In genomic region chr1:10186453-10187319, GRCh38 we compare ENCODE assay signal across 25 cellular contexts. TPM values are rescaled to one million over a fixed set of nuclear protein-coding genes. Genes with fewer than 3 reads are reported as not detected.
DNase-seq lines count a peak whose midpoint lies in the region; ATAC-seq and TF ChIP-seq lines count a peak whose summit lies in the region.
"Had no signal": no experiment of that assay in that cellular context is flagged by ENCODE, and none has a peak within 500 bp of the region (broad histone marks: within the 10 kb centered on the region; RNA-seq: fewer than 3 reads in every experiment).

No MANE protein-coding gene starts in this region.

- H3K27ac Mint-ChIP-seq in CD4-positive, alpha-beta memory T cell: peak overlapping the region in 4 of 7 donors; percentile 16 to 67 (median 34)
- no peak overlapping the region for H3K27ac Mint-ChIP-seq in T-helper 17 cell
- H3K27ac Mint-ChIP-seq: memory B cell had no signal

- no peak for ATAC-seq in T-helper 17 cell
- ATAC-seq: activated CD4-positive, CD25-positive, alpha-beta regulatory T cell treated with anti-CD3 and anti-CD28 coated beads, Interleukin-2, amount 50 U/mL, for 24 hours; naive thymus-derived CD4-positive, alpha-beta T cell had no signal

- intact Hi-C loops in CD4-positive, alpha-beta memory T cell (cut with micrococcal nuclease): no loop called here
- intact Hi-C loops in posterior cingulate gyrus (cut with DNase I): no loop called here

- TF ChIP-seq CTCF in foreskin fibroblast (IDR thresholded peaks at IDR 0.05; ENCODE audit: low read depth, low read length): no peak

- no peak overlapping the region for H3K4me3 Mint-ChIP-seq in CD4-positive, alpha-beta memory T cell
- H3K4me3 Mint-ChIP-seq in T-helper 17 cell: peak overlapping the region; percentile 21
- H3K4me3 Mint-ChIP-seq: central memory CD8-positive, alpha-beta T cell; H9; memory B cell; naive thymus-derived CD4-positive, alpha-beta T cell had no signal

- H3K4me1 Mint-ChIP-seq in CD4-positive, alpha-beta memory T cell: no peaks in the 10 kb centered on the region
- no peaks in the 10 kb centered on the region for H3K4me1 Mint-ChIP-seq in T-helper 17 cell
- H3K4me1 Mint-ChIP-seq: central memory CD8-positive, alpha-beta T cell; H9 had no signal

- H3K4me3 ChIP-seq in CD4-positive, alpha-beta memory T cell (ENCODE audit: low read length in 2 of 2): no peak overlapping the region
- H3K4me3 ChIP-seq in foreskin fibroblast (ENCODE audit: low read depth in 1 of 2, low read length in 2 of 2): no peak overlapping the region
- H3K4me3 ChIP-seq: ovary, right lobe of liver, uterus had no signal

- CTCF ChIA-PET in CD4-positive, alpha-beta memory T cell (lab: Charles Lee; ENCODE audit: partially characterized antibody): interaction anchor here (1.4 kb wide), 1 partner anchor 23 kb away, joined by 6 read pairs; the partner anchor contains the start of gene KIF1B

- H3K36me3 Mint-ChIP-seq in CD4-positive, alpha-beta memory T cell: peaks cover 0 to 2% of the 10 kb centered on the region in 2 donors
- H3K36me3 Mint-ChIP-seq in T-helper 17 cell (ENCODE audit: low read depth): no peaks in the 10 kb centered on the region

- POLR2A ChIA-PET in CD4-positive, alpha-beta memory T cell (lab: Charles Lee; ENCODE audit: partially characterized antibody): interaction anchor here (0.6 kb wide), 1 partner anchor 20 kb away, joined by 3 read pairs; no protein-coding TSS in a partner anchor

- no peaks in the 10 kb centered on the region for H3K27me3 Mint-ChIP-seq in CD4-positive, alpha-beta memory T cell
- H3K27me3 Mint-ChIP-seq in T-helper 17 cell: no peaks in the 10 kb centered on the region
- H3K27me3 Mint-ChIP-seq: central memory CD8-positive, alpha-beta T cell; memory B cell had no signal

- H3K9me3 ChIP-seq in CD4-positive, alpha-beta memory T cell (ENCODE audit: control insufficient read depth in 1 of 2, low read length in 2 of 2): no peaks in the 10 kb centered on the region
- no peaks in the 10 kb centered on the region for H3K9me3 ChIP-seq in T-helper 17 cell (ENCODE audit: control insufficient read depth, low read length, poor library complexity, severe bottlenecking)
- H3K9me3 ChIP-seq: ovary, right lobe of liver, uterus had no signal

- no peak overlapping the region for H3K27ac ChIP-seq in CD4-positive, alpha-beta memory T cell (ENCODE audit: low read depth, low read length)
- H3K27ac ChIP-seq: ovary, right lobe of liver, uterus had no signal

- H3K4me1 ChIP-seq in CD4-positive, alpha-beta memory T cell (ENCODE audit: insufficient read depth, low read length): no peaks in the 10 kb centered on the region
- H3K4me1 ChIP-seq: right lobe of liver, uterus had no signal

- no peaks in the 10 kb centered on the region for H3K27me3 ChIP-seq in CD4-positive, alpha-beta memory T cell (ENCODE audit: insufficient read depth, low read length)
- H3K27me3 ChIP-seq: ovary, right lobe of liver, uterus had no signal

- no peaks in the 10 kb centered on the region for H3K36me3 ChIP-seq in CD4-positive, alpha-beta memory T cell (ENCODE audit: insufficient read depth, low read length)
- H3K36me3 ChIP-seq: ovary, right lobe of liver, uterus had no signal

- peaks cover 0 to 4% (median 0%) of the 10 kb centered on the region in 8 donors for H3K9me3 Mint-ChIP-seq in CD4-positive, alpha-beta memory T cell
- H3K9me3 Mint-ChIP-seq: central memory CD8-positive, alpha-beta T cell had no signal

- DNase-seq in NOMO-1 (lab: John Stamatoyannopoulos, UW; ENCODE audit: unreplicated experiment in 2 of 2) (peak; percentile 21 to 41), NOMO-1 treated with dmso at 0.1 percent for 144 hours (lab: John Stamatoyannopoulos, UW; ENCODE audit: unreplicated experiment) (no peak), T-helper 17 cell (no peak), foreskin fibroblast (peak; percentile 60 to 79), foreskin melanocyte (no peak), NCI-H1048 (lab: John Stamatoyannopoulos, UW) (no peak), posterior cingulate gyrus (no peak)
- DNase-seq in CD4-positive, alpha-beta memory T cell: peak in 2 of 5 donors; percentile 6
- DNase-seq: activated CD8-positive, alpha-beta memory T cell treated with anti-CD3 and anti-CD28 coated beads, Interleukin-2, amount 50 U/mL, for 4 hours; activated effector memory CD4-positive, alpha-beta T cell treated with anti-CD3 and anti-CD28 coated beads, Interleukin-2, amount 50 U/mL, for 16 hours; aorta; C1 segment of cervical spinal cord; DMS153; H9; Karpas-422; NCI-H1105; NCI-H2081 treated with DMSO at 0.1 percent for 48 hours; right lobe of liver; stimulated activated CD4-positive, alpha-beta T cell treated with anti-CD3 and anti-CD28 coated beads, Interleukin-15, amount 100 ng/mL, for 24 hours; uterus had no signal

RNA-seq across cellular contexts. Expression of gene KIF1B, which starts 23.7 kb away (rescaled TPM):
- 10 to 100 TPM; 16.8 to 18.1 TPM for total RNA-seq in CD4-positive, alpha-beta memory T cell
- 1 to 10 TPM; 1.3 to 4.7 TPM for polyA plus RNA-seq in CD4-positive, alpha-beta memory T cell
- total RNA-seq in T-helper 17 cell: 10 to 100 TPM; 10.9 to 13.3 TPM

Comparison
In these comparisons a context has a peak if more than half of its experiments do, and no peak if none do; other contexts are left out.
1. DNase-seq: peak in NOMO-1 (2 of 2) and foreskin fibroblast (2 of 2); none in NOMO-1 treated with dmso at 0.1 percent for 144 hours (single experiment), T-helper 17 cell (0 of 3), foreskin melanocyte (single experiment), NCI-H1048 (single experiment) and posterior cingulate gyrus (0 of 10).